In the genomic region with DNA sequence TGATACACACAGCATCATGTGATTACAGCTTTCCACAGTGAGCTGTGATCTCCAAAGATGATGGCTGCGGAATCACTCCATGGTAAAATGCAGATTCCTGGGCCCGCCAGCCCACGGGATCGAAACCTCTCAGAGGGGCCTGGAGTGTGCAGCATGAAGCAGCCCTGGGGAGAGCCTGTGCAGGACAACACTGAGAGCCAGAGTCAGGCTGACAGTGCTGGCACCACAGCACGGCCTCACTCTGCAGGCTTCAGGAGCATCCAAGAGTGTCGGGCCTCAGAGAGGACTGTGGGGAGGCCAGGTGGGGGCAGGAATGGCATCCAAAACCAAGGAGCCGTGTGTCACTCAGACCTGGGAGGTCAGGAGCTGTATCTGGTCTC, we compare ENCODE assay signal across 31 cellular contexts.
"Had no signal": no experiment of that assay in that cellular context is flagged by ENCODE, and none has a peak within 500 bp of the region (broad histone marks: within the 10 kb centered on the region; RNA-seq: fewer than 3 reads in every experiment).

No MANE protein-coding gene starts in this region.

- H3K4me3 ChIP-seq: pancreas, psoas muscle, right lobe of liver, skin epidermis, smooth muscle cell, spleen, suprapubic skin, testis, tibial artery, transverse colon, upper lobe of right lung, uterus had no signal

- H3K36me3 ChIP-seq: neutrophil, pancreas, right lobe of liver, spleen, suprapubic skin, tibial artery, transverse colon, upper lobe of right lung, uterus had no signal

- H3K9me3 Mint-ChIP-seq: naive thymus-derived CD4-positive, alpha-beta T cell; natural killer cell; nephron progenitor cell; neural crest cell; stimulated activated memory B cell treated with anti-CD40 and anti-IgM and Interleukin-4, amounts not matched to agents 10 μg/mL and 1 μg/mL and 100 μg/mL, for 72 hours; stimulated activated naive CD8-positive, alpha-beta T cell treated with anti-CD3 and anti-CD28 coated beads, Interleukin-15, amount 100 ng/mL, for 72 hours; type B pancreatic cell had no signal

- H3K27me3 ChIP-seq: pancreas, right lobe of liver, testis, transverse colon, upper lobe of right lung, uterus had no signal

- H3K4me1 ChIP-seq: pancreas, psoas muscle, right lobe of liver, spleen, suprapubic skin, tibial artery, transverse colon, upper lobe of right lung, uterus had no signal

- H3K27ac ChIP-seq: neutrophil, pancreas, psoas muscle, right lobe of liver, skin epidermis, spleen, suprapubic skin, testis, tibial artery, transverse colon, upper lobe of right lung, uterus had no signal

- DNase-seq: naive thymus-derived CD4-positive, alpha-beta T cell; natural killer cell; nephron progenitor cell; nucleus accumbens; psoas muscle; right cardiac atrium; stimulated activated CD4-positive, alpha-beta T cell treated with anti-CD3 and anti-CD28 coated beads, Interleukin-12 subunit alpha, Interleukin-12 subunit beta, amount 100 ng/mL, for 4 hours; stimulated activated CD4-positive, alpha-beta T cell treated with anti-CD3 and anti-CD28 coated beads, Interleukin-1b, Interleukin-23, amount 100 ng/mL, for 48 hours; stimulated activated CD4-positive, alpha-beta T cell treated with anti-CD3 and anti-CD28 coated beads, Interleukin-4, amount 100 ng/mL, for 1 hour; stimulated activated CD4-positive, alpha-beta T cell treated with anti-CD3 and anti-CD28 coated beads, Interleukin-4, amount 100 ng/mL, for 4 hours; stimulated activated CD8-positive, alpha-beta memory T cell treated with anti-CD3 and anti-CD28 coated beads, Interleukin-4, amount 100 ng/mL, for 48 hours; stimulated activated naive CD4-positive, alpha-beta T cell; stimulated activated naive CD8-positive, alpha-beta T cell treated with anti-CD3 and anti-CD28 coated beads, Interleukin-15, amount 100 ng/mL, for 72 hours; stimulated activated naive CD8-positive, alpha-beta T cell treated with anti-CD3 and anti-CD28 coated beads, Interleukin-15, Interleukin-2, amounts not matched to agents 100 U/mL and 50 U/mL, for 24 hours; substantia nigra; testis; transverse colon; uterus had no signal

- H3K9me3 ChIP-seq: neutrophil, pancreas, psoas muscle, right lobe of liver, spleen, suprapubic skin, testis, tibial artery, transverse colon, upper lobe of right lung, uterus had no signal

- FAIRE-seq: pancreas had no signal

- H3K4me3 Mint-ChIP-seq: naive thymus-derived CD4-positive, alpha-beta T cell; natural killer cell; nephron progenitor cell; neural crest cell; stimulated activated memory B cell treated with anti-CD40 and anti-IgM and Interleukin-4, amounts not matched to agents 10 μg/mL and 1 μg/mL and 100 μg/mL, for 72 hours; stimulated activated naive CD8-positive, alpha-beta T cell treated with anti-CD3 and anti-CD28 coated beads, Interleukin-15, amount 100 ng/mL, for 72 hours; type B pancreatic cell had no signal

- H3K27ac Mint-ChIP-seq: naive thymus-derived CD4-positive, alpha-beta T cell; natural killer cell; nephron progenitor cell; progenitor cell of endocrine pancreas; stimulated activated memory B cell treated with anti-CD40 and anti-IgM and Interleukin-4, amounts not matched to agents 10 μg/mL and 1 μg/mL and 100 μg/mL, for 72 hours; stimulated activated naive CD8-positive, alpha-beta T cell treated with anti-CD3 and anti-CD28 coated beads, Interleukin-15, amount 100 ng/mL, for 72 hours; type B pancreatic cell had no signal

- ATAC-seq: naive thymus-derived CD4-positive, alpha-beta T cell; natural killer cell; pancreas; psoas muscle; right cardiac atrium; right lobe of liver; stimulated activated memory B cell treated with anti-CD40 and anti-IgM and Interleukin-4, amounts not matched to agents 10 μg/mL and 1 μg/mL and 100 μg/mL, for 72 hours; stimulated activated naive CD8-positive, alpha-beta T cell treated with anti-CD3 and anti-CD28 coated beads, Interleukin-15, amount 100 ng/mL, for 72 hours; stimulated activated naive CD8-positive, alpha-beta T cell treated with anti-CD3 and anti-CD28 coated beads, Interleukin-15, Interleukin-2, amounts not matched to agents 100 U/mL and 50 U/mL, for 24 hours; upper lobe of right lung had no signal

- H3K27me3 Mint-ChIP-seq: stimulated activated memory B cell treated with anti-CD40 and anti-IgM and Interleukin-4, amounts not matched to agents 10 μg/mL and 1 μg/mL and 100 μg/mL, for 72 hours had no signal

- H3K36me3 Mint-ChIP-seq: naive thymus-derived CD4-positive, alpha-beta T cell; natural killer cell; stimulated activated memory B cell treated with anti-CD40 and anti-IgM and Interleukin-4, amounts not matched to agents 10 μg/mL and 1 μg/mL and 100 μg/mL, for 72 hours; type B pancreatic cell had no signal

- H3K4me1 Mint-ChIP-seq: naive thymus-derived CD4-positive, alpha-beta T cell; natural killer cell; stimulated activated memory B cell treated with anti-CD40 and anti-IgM and Interleukin-4, amounts not matched to agents 10 μg/mL and 1 μg/mL and 100 μg/mL, for 72 hours; stimulated activated naive CD8-positive, alpha-beta T cell treated with anti-CD3 and anti-CD28 coated beads, Interleukin-15, amount 100 ng/mL, for 72 hours had no signal
